ENCODE assay signal across 23 cellular contexts in the genomic region with DNA sequence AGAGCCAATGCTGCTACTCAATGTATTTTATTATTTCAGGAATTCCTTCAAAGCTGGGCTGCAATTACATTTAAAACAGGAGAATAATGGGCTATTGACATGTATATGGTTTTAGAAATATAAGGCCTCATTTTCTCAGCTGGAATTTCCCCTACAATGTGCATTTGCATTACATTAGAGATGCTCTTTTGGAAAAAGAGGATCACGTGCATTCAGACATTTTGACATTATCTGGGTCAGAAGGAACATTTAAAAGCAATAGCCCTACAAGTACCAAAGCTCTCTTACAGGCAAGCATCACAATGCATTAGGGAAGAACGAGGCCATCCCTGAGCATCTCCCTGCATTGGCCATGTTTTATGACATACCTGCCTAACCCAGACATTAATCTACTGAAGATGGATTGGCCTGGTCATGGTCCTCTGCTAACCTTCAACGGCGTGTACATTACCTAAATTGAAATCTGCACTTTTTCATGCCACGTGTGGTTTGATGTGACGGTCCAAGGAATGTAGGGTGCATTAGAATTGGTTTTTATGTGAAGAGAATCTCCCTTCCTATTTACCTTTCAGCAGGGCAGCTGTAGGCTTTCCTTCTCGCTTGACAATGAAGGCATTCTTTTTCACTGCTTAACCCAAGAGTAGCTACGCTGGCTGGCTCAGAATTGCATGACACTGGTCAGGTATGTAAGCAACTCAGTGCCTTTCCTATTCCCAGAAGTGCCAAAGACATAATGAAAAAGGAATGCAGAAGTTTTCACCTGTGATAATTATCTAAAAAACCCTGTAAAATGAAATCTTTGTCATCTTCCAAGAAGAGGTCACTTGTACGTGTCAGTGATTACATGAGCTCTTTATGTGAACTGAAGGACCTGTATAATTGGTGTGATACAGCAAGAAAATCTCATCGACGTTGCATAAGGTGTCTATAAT.
DNase-seq lines count a peak whose midpoint lies in the region; ATAC-seq and TF ChIP-seq lines count a peak whose summit lies in the region.
"Had no signal": no experiment of that assay in that cellular context is flagged by ENCODE, and none has a peak within 500 bp of the region (broad histone marks: within the 10 kb centered on the region; RNA-seq: fewer than 3 reads in every experiment).

No MANE protein-coding gene starts in this region.

- H3K4me1 ChIP-seq in left lung: no peaks in the 10 kb centered on the region
- H3K4me1 ChIP-seq: parathyroid adenoma, transverse colon had no signal

- no peak overlapping the region for H3K4me3 ChIP-seq in H7 (ENCODE audit: insufficient read depth, low read depth, low read length)
- H3K4me3 ChIP-seq in epithelial cell of esophagus (ENCODE audit: low read length): no peak overlapping the region
- no peak overlapping the region for H3K4me3 ChIP-seq in left lung
- H3K4me3 ChIP-seq: transverse colon had no signal

- no peaks in the 10 kb centered on the region for H3K27me3 ChIP-seq in H7 (ENCODE audit: control insufficient read depth, insufficient read depth, low read length)
- H3K27me3 ChIP-seq in left lung: no peaks in the 10 kb centered on the region
- H3K27me3 ChIP-seq: transverse colon had no signal

- no peaks in the 10 kb centered on the region for H3K36me3 Mint-ChIP-seq in nephron (ENCODE audit: low read depth)
- H3K36me3 Mint-ChIP-seq: activated naive CD8-positive, alpha-beta T cell treated with anti-CD3 and anti-CD28 coated beads for 36 hours; naive thymus-derived CD4-positive, alpha-beta T cell had no signal

- peaks cover 0 to 4% of the 10 kb centered on the region in 2 donors for H3K9me3 ChIP-seq in left lung
- H3K9me3 ChIP-seq: transverse colon had no signal

- intact Hi-C loops in left lung (cut with DNase I): no loop called here

- H3K4me3 Mint-ChIP-seq in nephron: no peak overlapping the region
- H3K4me3 Mint-ChIP-seq: activated naive CD8-positive, alpha-beta T cell treated with anti-CD3 and anti-CD28 coated beads for 36 hours; CD4-positive, alpha-beta T cell; naive thymus-derived CD4-positive, alpha-beta T cell; T-helper 17 cell had no signal

- peaks cover 4% of the 10 kb centered on the region for H3K27me3 Mint-ChIP-seq in nephron (ENCODE audit: low read depth)
- H3K27me3 Mint-ChIP-seq: activated naive CD8-positive, alpha-beta T cell treated with anti-CD3 and anti-CD28 coated beads for 36 hours; CD4-positive, alpha-beta T cell; naive thymus-derived CD4-positive, alpha-beta T cell; T-helper 17 cell had no signal

- TF ChIP-seq CTCF in epithelial cell of esophagus (IDR thresholded peaks at IDR 0.05; ENCODE audit: insufficient read depth, low read depth, low read length, missing control alignments): no peak
- TF ChIP-seq CTCF in nephron (IDR thresholded peaks at IDR 0.05; ENCODE audit: unreplicated experiment in 3 of 3): no peak
- no peak for TF ChIP-seq CTCF in left lung (IDR thresholded peaks at IDR 0.05)

- peaks cover 24% of the 10 kb centered on the region for H3K4me1 Mint-ChIP-seq in nephron
- H3K4me1 Mint-ChIP-seq: activated naive CD8-positive, alpha-beta T cell treated with anti-CD3 and anti-CD28 coated beads for 36 hours; naive thymus-derived CD4-positive, alpha-beta T cell; T-helper 17 cell had no signal

- no peak overlapping the region for H3K27ac ChIP-seq in left lung
- H3K27ac ChIP-seq: parathyroid adenoma, transverse colon, VCaP had no signal

- peak overlapping the region in 2 of 3 experiments; percentile 15 to 34 for H3K27ac Mint-ChIP-seq in nephron
- H3K27ac Mint-ChIP-seq: activated naive CD8-positive, alpha-beta T cell treated with anti-CD3 and anti-CD28 coated beads for 36 hours; activated T-helper 2 cell treated with anti-CD3 and anti-CD28 coated beads, Interferon-gamma antibody, Interleukin-2, Interleukin-4, amounts not matched to agents 10 μg/mL and 5 μg/mL and 100 μg/mL, durations not matched to agents 14 hours and 24 hours and 36 hours; CD4-positive, alpha-beta T cell; naive thymus-derived CD4-positive, alpha-beta T cell; T-helper 17 cell had no signal

- ATAC-seq in left lung (no peak), HG02970 (IDR thresholded peaks at IDR 0.05; ENCODE audit: low FRiP score, unreplicated experiment) (no peak)
- ATAC-seq: naive thymus-derived CD4-positive, alpha-beta T cell; T-helper 17 cell had no signal

- DNase-seq in H7: peak; percentile 7
- DNase-seq in NCI-H2227 treated with DMSO at 0.1 percent for 48 hours (lab: John Stamatoyannopoulos, UW): peak; percentile 24
- peak; percentile 48 for DNase-seq in epithelial cell of esophagus (ENCODE audit: low read depth)
- DNase-seq in NCI-H345 (lab: John Stamatoyannopoulos, UW): no peak
- DNase-seq in left lung: no peak
- DNase-seq in NK-92 treated with Interleukin-12 subunit alpha and Interleukin-12 subunit beta, amount 100 ng/mL, for 24 hours (lab: John Stamatoyannopoulos, UW): no peak
- DNase-seq: activated CD8-positive, alpha-beta memory T cell treated with anti-CD3 and anti-CD28 coated beads, Interleukin-2, amount 50 U/mL, for 4 hours; activated naive CD8-positive, alpha-beta T cell treated with anti-CD3 and anti-CD28 coated beads for 36 hours; CD4-positive, alpha-beta T cell; GDM1; head of caudate nucleus; KG1; kidney; naive thymus-derived CD4-positive, alpha-beta T cell; NCI-H526 treated with DMSO at 0.1 percent for 48 hours; stimulated activated naive CD4-positive, alpha-beta T cell; T-helper 17 cell; transverse colon had no signal

- no peaks in the 10 kb centered on the region for H3K9me3 Mint-ChIP-seq in nephron

- no peaks in the 10 kb centered on the region for H3K36me3 ChIP-seq in H7 (replicated peaks; ENCODE audit: control insufficient read depth, insufficient read depth, low read length)
- H3K36me3 ChIP-seq in left lung: no peaks in the 10 kb centered on the region
- H3K36me3 ChIP-seq: transverse colon had no signal

Comparison
In these comparisons a context has a peak if more than half of its experiments do, and no peak if none do; other contexts are left out.
1. DNase-seq: peak in H7 (single experiment), NCI-H2227 treated with DMSO at 0.1 percent for 48 hours (single experiment) and epithelial cell of esophagus (single experiment); none in NCI-H345 (single experiment), left lung (0 of 2) and NK-92 treated with Interleukin-12 subunit alpha and Interleukin-12 subunit beta, amount 100 ng/mL, for 24 hours (single experiment).